In the genomic region with DNA sequence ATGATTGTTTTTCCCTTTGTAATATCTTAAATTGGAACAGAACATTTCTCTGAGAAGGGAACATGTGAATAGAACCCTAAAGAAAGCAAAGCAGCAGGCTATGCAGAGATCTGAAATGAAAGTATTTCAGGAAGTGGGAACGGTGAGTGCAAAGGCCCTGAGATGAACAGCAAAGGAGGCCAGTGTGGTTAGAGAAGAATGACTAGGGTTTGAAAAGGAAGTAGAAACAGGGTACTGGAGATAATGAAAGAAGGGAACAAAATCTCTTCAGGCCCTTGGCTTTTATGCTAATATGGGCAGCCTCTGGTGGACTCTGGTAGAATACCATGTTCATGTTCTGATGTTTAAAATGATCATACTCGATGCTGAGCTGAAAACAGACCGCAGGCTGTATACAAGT, we compare ENCODE assay signal across 8 cellular contexts. TPM values are rescaled to one million over a fixed set of nuclear protein-coding genes. Genes with fewer than 3 reads are reported as not detected.
A peak's percentile ranks its signal among the peaks of the same experiment; 100 is the strongest.
DNase-seq lines count a peak whose midpoint lies in the region; ATAC-seq and TF ChIP-seq lines count a peak whose summit lies in the region.

No MANE protein-coding gene starts in this region.

- CTCF ChIA-PET in activated CD4-positive, alpha-beta memory T cell treated with anti-CD3 and anti-CD28 coated beads, Interleukin-2, amount 10 ng/mL, durations not matched to agents 7 days and 5 days (lab: Charles Lee) = interaction anchor here (0.7 to 1.1 kb wide), 5 partner anchors 13 to 343 kb away, joined by 3 to 4 read pairs (median 3); no protein-coding TSS in a partner anchor

- no peaks in the 10 kb centered on the region for H3K27me3 ChIP-seq in hepatocyte
- no peaks in the 10 kb centered on the region for H3K27me3 ChIP-seq in spleen (replicated peaks in 1 of 7)

- H3K4me3 ChIP-seq in GM12865 (ENCODE audit: low read depth, low read length) (no peak overlapping the region), hepatocyte (no peak overlapping the region), spleen (no peak overlapping the region)

- POLR2A ChIA-PET in activated CD4-positive, alpha-beta memory T cell treated with anti-CD3 and anti-CD28 coated beads, Interleukin-2, amount 10 ng/mL, durations not matched to agents 7 days and 5 days (lab: Charles Lee) = no interaction called here

- TF ChIP-seq CTCF in GM12865 (IDR thresholded peaks at IDR 0.05; ENCODE audit: insufficient read depth, low read depth, low read length, missing control alignments) = no peak
- TF ChIP-seq CTCF in hepatocyte (IDR thresholded peaks at IDR 0.05; ENCODE audit: poor library complexity) = no peak
- TF ChIP-seq CTCF in spleen (IDR thresholded peaks at IDR 0.05 in 8 of 11, conservative IDR thresholded peaks at IDR 0.05 in 3 of 11) = no peak

- no peaks in the 10 kb centered on the region for H3K36me3 Mint-ChIP-seq in activated CD4-positive, alpha-beta memory T cell treated with anti-CD3 and anti-CD28 coated beads, Interleukin-2, amount 10 ng/mL, durations not matched to agents 7 days and 5 days (ENCODE audit: low read depth)

- H3K4me3 Mint-ChIP-seq in activated CD4-positive, alpha-beta memory T cell treated with anti-CD3 and anti-CD28 coated beads, Interleukin-2, amount 10 ng/mL, durations not matched to agents 7 days and 5 days = no peak overlapping the region

- H3K9me3 Mint-ChIP-seq in activated CD4-positive, alpha-beta memory T cell treated with anti-CD3 and anti-CD28 coated beads, Interleukin-2, amount 10 ng/mL, durations not matched to agents 7 days and 5 days = no peaks in the 10 kb centered on the region

- intact Hi-C loops in spleen (cut with DNase I; ENCODE audit: low total_unique reads) = no loop called here

- H3K4me1 Mint-ChIP-seq in activated CD4-positive, alpha-beta memory T cell treated with anti-CD3 and anti-CD28 coated beads, Interleukin-2, amount 10 ng/mL, durations not matched to agents 7 days and 5 days = peaks cover 22% of the 10 kb centered on the region

- H3K4me1 ChIP-seq in hepatocyte (ENCODE audit: insufficient read depth) (peaks cover 8% of the 10 kb centered on the region), spleen (peaks cover 0 to 20% (median 7%) of the 10 kb centered on the region in 6 donors)

- WGBS in hepatocyte (ENCODE audit: low lambda C conversion rate, missing lambda C conversion rate) = 89% methylated on average over 3 of the region's 3 CpGs
- WGBS in spleen, 5 donors = 67 to 82% (median 69%) methylated on average over 3 of the region's 3 CpGs

- H3K9me3 ChIP-seq in hepatocyte (ENCODE audit: low read depth) (no peaks in the 10 kb centered on the region), spleen (no peaks in the 10 kb centered on the region)

- ATAC-seq in GM19438 (IDR thresholded peaks at IDR 0.05; ENCODE audit: low read depth, unreplicated experiment) (peak; percentile 95), HG03103 (IDR thresholded peaks at IDR 0.05; ENCODE audit: low read depth, unreplicated experiment) (peak; percentile 91)

- H3K36me3 ChIP-seq in hepatocyte (replicated peaks; ENCODE audit: insufficient read depth, low read depth) (no peaks in the 10 kb centered on the region), spleen (no peaks in the 10 kb centered on the region)

- DNase-seq in GM12865 (ENCODE audit: low read depth) (peak; percentile 68), hepatocyte (ENCODE audit: low spot score) (no peak), spleen (no peak), NCI-H524 treated with DMSO at 0.1 percent for 48 hours (lab: John Stamatoyannopoulos, UW) (no peak), D341Med (ENCODE audit: low spot score) (no peak)
- DNase-seq in activated CD4-positive, alpha-beta memory T cell treated with anti-CD3 and anti-CD28 coated beads, Interleukin-2, amount 10 ng/mL, durations not matched to agents 7 days and 5 days = peak; percentile 41

- H3K27ac Mint-ChIP-seq in activated CD4-positive, alpha-beta memory T cell treated with anti-CD3 and anti-CD28 coated beads, Interleukin-2, amount 10 ng/mL, durations not matched to agents 7 days and 5 days = peak overlapping the region; percentile 41

- H3K4me2 ChIP-seq in hepatocyte = no peak overlapping the region

- H4K20me1 ChIP-seq in hepatocyte (ENCODE audit: insufficient read depth, poor library complexity, severe bottlenecking) = peaks cover 46% of the 10 kb centered on the region

- H3K79me2 ChIP-seq in hepatocyte = peaks cover 98% of the 10 kb centered on the region

- TF ChIP-seq POLR2A in spleen (IDR thresholded peaks at IDR 0.05) = no peak

- no peak overlapping the region for H2AFZ ChIP-seq in hepatocyte

- no peak overlapping the region for H3K27ac ChIP-seq in hepatocyte
- no peak overlapping the region for H3K27ac ChIP-seq in spleen

- H3K27me3 Mint-ChIP-seq in activated CD4-positive, alpha-beta memory T cell treated with anti-CD3 and anti-CD28 coated beads, Interleukin-2, amount 10 ng/mL, durations not matched to agents 7 days and 5 days = no peaks in the 10 kb centered on the region

- no peaks in the 10 kb centered on the region for H3K9me2 ChIP-seq in hepatocyte (replicated peaks; ENCODE audit: insufficient read depth)

RNA-seq across cellular contexts. Expression of a gene that starts 22.2 kb away (rescaled TPM):
- total RNA-seq in activated CD4-positive, alpha-beta memory T cell treated with anti-CD3 and anti-CD28 coated beads, Interleukin-2, amount 10 ng/mL, durations not matched to agents 7 days and 5 days = 10 to 100 TPM; 35.6 to 36.0 TPM
- 69.2 and 70.2 TPM in 2 replicates for total RNA-seq in hepatocyte
- polyA plus RNA-seq in hepatocyte = 15.1 and 17.8 TPM in 2 replicates
- 10 to 100 TPM; 32.8 to 60.9 (median 47.5) TPM for total RNA-seq in spleen
- 1 to 10 TPM; 6.0 to 8.6 (median 7.6) TPM for polyA plus RNA-seq in spleen

Comparison
In these comparisons a context has a peak if more than half of its experiments do, and no peak if none do; other contexts are left out.
1. DNase-seq: peak in GM12865 (single experiment) and activated CD4-positive, alpha-beta memory T cell treated with anti-CD3 and anti-CD28 coated beads, Interleukin-2, amount 10 ng/mL, durations not matched to agents 7 days and 5 days (single experiment); none in hepatocyte (single experiment), spleen (single experiment), NCI-H524 treated with DMSO at 0.1 percent for 48 hours (single experiment) and D341Med (single experiment).